ENCODE assay signal across 19 cellular contexts in genomic region chr2:29193111-29193510, GRCh38.
DNase-seq lines count a peak whose midpoint lies in the region; ATAC-seq, FAIRE-seq and TF ChIP-seq lines count a peak whose summit lies in the region.
"Had no signal": no experiment of that assay in that cellular context is flagged by ENCODE, and none has a peak within 500 bp of the region (broad histone marks: within the 10 kb centered on the region; RNA-seq: fewer than 3 reads in every experiment).

No MANE protein-coding gene starts in this region.

- peak overlapping the region; percentile 5 for H2BK5ac ChIP-seq in IMR-90 (ENCODE audit: low read depth, low read length, poor library complexity, severe bottlenecking)

- peak overlapping the region; percentile 12; the same call in 1 of the 2 replicates for H4K91ac ChIP-seq in IMR-90 (ENCODE audit: insufficient read depth, low read depth, low read length)

- H3K27me3 Mint-ChIP-seq in neural progenitor cell (ENCODE audit: insufficient read depth, low read depth) = peaks cover 3% of the 10 kb centered on the region
- no peaks in the 10 kb centered on the region for H3K27me3 Mint-ChIP-seq in activated T-helper 2 cell treated with anti-CD3 and anti-CD28 coated beads, Interferon-gamma antibody, Interleukin-2, Interleukin-4, amounts not matched to agents 10 μg/mL and 5 μg/mL and 100 μg/mL, durations not matched to agents 14 hours and 24 hours and 36 hours (ENCODE audit: low read depth)

- POLR2A ChIA-PET in IMR-90 (lab: Charles Lee; ENCODE audit: unreplicated experiment) = no interaction called here
- POLR2A ChIA-PET in SK-N-SH (lab: Yijun Ruan, JAX) = interaction anchor here (0.6 kb wide), 1 partner anchor 426 kb away, joined by 5 read pairs; no protein-coding TSS in a partner anchor

- no peak for FAIRE-seq in D721Med (lab: Jason Lieb, UNC)
- FAIRE-seq: GM12878, H54 had no signal

- H2AFZ ChIP-seq in GM23248 = no peak overlapping the region
- no peak overlapping the region for H2AFZ ChIP-seq in IMR-90 (replicated peaks; ENCODE audit: low read length, poor library complexity)
- H2AFZ ChIP-seq in neural progenitor cell (replicated peaks) = peak overlapping the region; percentile 26
- H2AFZ ChIP-seq in SK-N-SH (ENCODE audit: low read depth) = no peak overlapping the region

- H2BK15ac ChIP-seq in IMR-90 (ENCODE audit: low read depth, low read length) = no peak overlapping the region

- TF ChIP-seq EP300 in SK-N-SH (IDR thresholded peaks at IDR 0.05; ENCODE audit: borderline replicate concordance in 1 of 2, low read depth in 1 of 2, low read length in 1 of 2) = no peak

- H3K27ac ChIP-seq in GM23248 (peak overlapping the region; percentile 23; the same call in 1 of the 2 replicates), IMR-90 (ENCODE audit: insufficient read depth, low read length) (no peak overlapping the region), neural progenitor cell (no peak overlapping the region), SK-N-SH (ENCODE audit: low read depth in 2 of 2, low read length in 1 of 2) (no peak overlapping the region)
- H3K27ac ChIP-seq: BLaER1 treated with 17β-estradiol and CSF1 and Interleukin-3, amounts not matched to agents 10 nM and 100 nM; HL-60 had no signal

- TF ChIP-seq CTCF in IMR-90 (conservative IDR thresholded peaks at IDR 0.05; ENCODE audit: low read depth, low read length) (no peak), neural progenitor cell (IDR thresholded peaks at IDR 0.05) (no peak), D721Med (IDR thresholded peaks at IDR 0.05; ENCODE audit: insufficient read depth, missing control alignments) (no peak), SK-N-SH (IDR thresholded peaks at IDR 0.05) (no peak)

- H4K8ac ChIP-seq in IMR-90 (ENCODE audit: low read depth in 2 of 2, low read length in 2 of 2) = no peak overlapping the region

- in situ Hi-C loops in GM23248 (cut with MboI) = no loop called here
- in situ Hi-C loops in IMR-90 (cut with MboI; ENCODE audit: low sequenced_read_pairs) = loop anchor here (5.0 kb wide), 1 partner anchor 236 kb away; no protein-coding TSS in a partner anchor

- dilution Hi-C loops in IMR-90 (cut with HindIII; ENCODE audit: low sequenced_read_pairs, unreplicated experiment) = no loop called here

- H3K4me1 ChIP-seq in GM23248 (ENCODE audit: insufficient read depth) = peaks cover 24% of the 10 kb centered on the region
- no peaks in the 10 kb centered on the region for H3K4me1 ChIP-seq in IMR-90 (ENCODE audit: control insufficient read depth, insufficient read depth, low read length)
- no peaks in the 10 kb centered on the region for H3K4me1 ChIP-seq in neural progenitor cell
- peaks cover 0 to 13% of the 10 kb centered on the region in 2 experiments; a peak in 2 of 4 replicates for H3K4me1 ChIP-seq in SK-N-SH (ENCODE audit: control insufficient read depth in 1 of 2, insufficient read depth in 2 of 2, low read depth in 1 of 2, low read length in 1 of 2)

- no peak overlapping the region for H3K56ac ChIP-seq in IMR-90 (ENCODE audit: extremely low read depth, insufficient read depth, low read length)

- H3K18ac ChIP-seq in IMR-90 (ENCODE audit: low read depth, low read length) = 0 out of 2 replicates have a peak overlapping the region, but pooled peaks have one; percentile 13

- no peaks in the 10 kb centered on the region for H3K36me3 ChIP-seq in GM23248 (ENCODE audit: low read depth)
- H3K36me3 ChIP-seq in IMR-90 (ENCODE audit: control insufficient read depth, insufficient read depth, low read length) = no peaks in the 10 kb centered on the region; the same call in 1 of the 2 replicates
- no peaks in the 10 kb centered on the region for H3K36me3 ChIP-seq in neural progenitor cell
- peaks cover 0 to 38% of the 10 kb centered on the region in 2 experiments for H3K36me3 ChIP-seq in SK-N-SH (replicated peaks in 1 of 2; ENCODE audit: control insufficient read depth in 1 of 2, insufficient read depth in 2 of 2, low read length in 1 of 2)
- H3K36me3 ChIP-seq: BLaER1 treated with 17β-estradiol and CSF1 and Interleukin-3, amounts not matched to agents 10 nM and 100 nM had no signal

- BruUV-seq in IMR-90 (replicated peaks; lab: Mats Ljungman, UMichigan) = no TSS peak

- CTCF ChIA-PET in IMR-90 (lab: Yijun Ruan, JAX) = no interaction called here
- CTCF ChIA-PET in SK-N-SH (lab: Yijun Ruan, JAX) = interaction anchor here (1.7 to 4.3 kb wide), 2 partner anchors 9 to 234 kb away, joined by 5 to 21 read pairs; no protein-coding TSS in a partner anchor

- H3K27me3 ChIP-seq in GM23248 (replicated peaks; ENCODE audit: insufficient read depth) (no peaks in the 10 kb centered on the region), IMR-90 (ENCODE audit: control insufficient read depth, insufficient read depth, low read length) (no peaks in the 10 kb centered on the region), neural progenitor cell (no peaks in the 10 kb centered on the region), SK-N-SH (ENCODE audit: insufficient read depth) (no peaks in the 10 kb centered on the region)
- H3K27me3 ChIP-seq: BLaER1 treated with 17β-estradiol and CSF1 and Interleukin-3, amounts not matched to agents 10 nM and 100 nM had no signal

- H3F3A ChIP-seq in GM23248 (ENCODE audit: insufficient read depth) (peaks cover 20% of the 10 kb centered on the region; the same call in 1 of the 2 replicates), neural progenitor cell (ENCODE audit: low read depth) (no peaks in the 10 kb centered on the region), SK-N-SH (replicated peaks; ENCODE audit: insufficient read depth) (no peaks in the 10 kb centered on the region)

- H3K9me3 ChIP-seq in GM23248 (ENCODE audit: low read depth) = no peaks in the 10 kb centered on the region
- H3K9me3 ChIP-seq in IMR-90 (ENCODE audit: control insufficient read depth, insufficient read depth, low read length) = no peaks in the 10 kb centered on the region
- H3K9me3 ChIP-seq in neural progenitor cell (ENCODE audit: low read depth) = no peaks in the 10 kb centered on the region
- H3K9me3 ChIP-seq in SK-N-SH = no peaks in the 10 kb centered on the region

- H3K4me3 Mint-ChIP-seq in neural progenitor cell = no peak overlapping the region
- no peak overlapping the region for H3K4me3 Mint-ChIP-seq in activated T-helper 2 cell treated with anti-CD3 and anti-CD28 coated beads, Interferon-gamma antibody, Interleukin-2, Interleukin-4, amounts not matched to agents 10 μg/mL and 5 μg/mL and 100 μg/mL, durations not matched to agents 14 hours and 24 hours and 36 hours (ENCODE audit: low read depth)
- H3K4me3 Mint-ChIP-seq: B cell; CD8-positive, alpha-beta T cell; IgD-negative memory B cell had no signal

- H3K79me2 ChIP-seq in GM23248 (ENCODE audit: insufficient read depth) (no peaks in the 10 kb centered on the region), neural progenitor cell (ENCODE audit: low read depth) (no peaks in the 10 kb centered on the region), SK-N-SH (ENCODE audit: insufficient read depth) (no peaks in the 10 kb centered on the region)

- ATAC-seq in IMR-90 (ENCODE audit: low read depth) = no peak
- ATAC-seq: CD8-positive, alpha-beta T cell; GM12878 had no signal

- no peak overlapping the region for H3K27ac Mint-ChIP-seq in neural progenitor cell
- H3K27ac Mint-ChIP-seq in activated T-helper 2 cell treated with anti-CD3 and anti-CD28 coated beads, Interferon-gamma antibody, Interleukin-2, Interleukin-4, amounts not matched to agents 10 μg/mL and 5 μg/mL and 100 μg/mL, durations not matched to agents 14 hours and 24 hours and 36 hours = no peak overlapping the region
- H3K27ac Mint-ChIP-seq: B cell, IgD-negative memory B cell had no signal

- no peak overlapping the region; the same call in 1 of the 2 replicates for H3K4ac ChIP-seq in IMR-90 (ENCODE audit: low read depth, low read length)

- WGBS in GM23248 (ENCODE audit: low coverage in 1 of 2, low lambda C conversion rate in 2 of 2, missing lambda C conversion rate in 2 of 2), 2 experiments = 92 to 93% methylated on average over 12 of the region's 12 CpGs
- WGBS in IMR-90 (ENCODE audit: extremely low coverage in 2 of 2, insufficient read length in 1 of 2), 2 experiments = 95% methylated on average over 4 of the region's 12 CpGs; no CpG with 5 or more reads in 1 of the 2 experiments
- WGBS in SK-N-SH (ENCODE audit: low lambda C conversion rate) = 94% methylated on average over 12 of the region's 12 CpGs

- peak overlapping the region; percentile 3 for H3K4me2 ChIP-seq in GM23248 (ENCODE audit: unreplicated experiment)
- no peak overlapping the region for H3K4me2 ChIP-seq in IMR-90 (ENCODE audit: low read depth, low read length)
- H3K4me2 ChIP-seq in neural progenitor cell = no peak overlapping the region
- no peak overlapping the region for H3K4me2 ChIP-seq in SK-N-SH
- H3K4me2 ChIP-seq: BLaER1 treated with 17β-estradiol and CSF1 and Interleukin-3, amounts not matched to agents 10 nM and 100 nM had no signal

- no peak overlapping the region for H3K9ac ChIP-seq in GM23248
- H3K9ac ChIP-seq in IMR-90 (ENCODE audit: low read depth, low read length) = no peak overlapping the region
- no peak overlapping the region for H3K9ac ChIP-seq in neural progenitor cell
- no peak overlapping the region for H3K9ac ChIP-seq in SK-N-SH
- H3K9ac ChIP-seq: BLaER1 treated with 17β-estradiol and CSF1 and Interleukin-3, amounts not matched to agents 10 nM and 100 nM had no signal

- TF ChIP-seq POLR2A in IMR-90 (IDR thresholded peaks at IDR 0.05; ENCODE audit: low read depth, low read length) = no peak

- no peaks in the 10 kb centered on the region for H3K79me1 ChIP-seq in IMR-90 (ENCODE audit: low read depth in 1 of 2, low read length in 2 of 2)

- no peak overlapping the region for H2AK5ac ChIP-seq in IMR-90 (ENCODE audit: low read depth, low read length)

- H3K4me3 ChIP-seq in GM23248 = no peak overlapping the region
- no peak overlapping the region for H3K4me3 ChIP-seq in IMR-90 (ENCODE audit: insufficient read depth, low read depth, low read length)
- no peak overlapping the region for H3K4me3 ChIP-seq in neural progenitor cell
- no peak overlapping the region for H3K4me3 ChIP-seq in SK-N-SH (ENCODE audit: low read depth in 2 of 2, low read length in 1 of 2)
- H3K4me3 ChIP-seq: BLaER1 treated with 17β-estradiol and CSF1 and Interleukin-3, amounts not matched to agents 10 nM and 100 nM; GM12878 had no signal

- intact Hi-C loops in IMR-90 (cut with micrococcal nuclease) = no loop called here
- intact Hi-C loops in activated T-helper 2 cell treated with anti-CD3 and anti-CD28 coated beads, Interferon-gamma antibody, Interleukin-2, Interleukin-4, amounts not matched to agents 10 μg/mL and 5 μg/mL and 100 μg/mL, durations not matched to agents 14 hours and 24 hours and 36 hours (cut with micrococcal nuclease) = no loop called here

- no peak overlapping the region for H2BK20ac ChIP-seq in IMR-90 (ENCODE audit: low read depth, low read length)

- no peak overlapping the region for H2AK9ac ChIP-seq in IMR-90 (replicated peaks; ENCODE audit: low read depth, low read length, poor library complexity)

- H3K36me3 Mint-ChIP-seq in neural progenitor cell = peaks cover 2% of the 10 kb centered on the region
- H3K36me3 Mint-ChIP-seq in activated T-helper 2 cell treated with anti-CD3 and anti-CD28 coated beads, Interferon-gamma antibody, Interleukin-2, Interleukin-4, amounts not matched to agents 10 μg/mL and 5 μg/mL and 100 μg/mL, durations not matched to agents 14 hours and 24 hours and 36 hours (ENCODE audit: low read depth) = peaks cover 1% of the 10 kb centered on the region

- no peak for TF ChIP-seq RAD21 in IMR-90 (IDR thresholded peaks at IDR 0.05; ENCODE audit: low read length)
- TF ChIP-seq RAD21 in SK-N-SH (IDR thresholded peaks at IDR 0.05; ENCODE audit: low read length) = no peak

- H3K4me1 Mint-ChIP-seq in neural progenitor cell = no peaks in the 10 kb centered on the region
- no peaks in the 10 kb centered on the region for H3K4me1 Mint-ChIP-seq in activated T-helper 2 cell treated with anti-CD3 and anti-CD28 coated beads, Interferon-gamma antibody, Interleukin-2, Interleukin-4, amounts not matched to agents 10 μg/mL and 5 μg/mL and 100 μg/mL, durations not matched to agents 14 hours and 24 hours and 36 hours (ENCODE audit: low read depth)

- H3K9me1 ChIP-seq in IMR-90 (ENCODE audit: insufficient read depth, low read length) = no peaks in the 10 kb centered on the region

- no peak overlapping the region for H4K5ac ChIP-seq in IMR-90 (ENCODE audit: low read depth, low read length)

- H3K9me3 Mint-ChIP-seq in neural progenitor cell = no peaks in the 10 kb centered on the region
- H3K9me3 Mint-ChIP-seq in activated T-helper 2 cell treated with anti-CD3 and anti-CD28 coated beads, Interferon-gamma antibody, Interleukin-2, Interleukin-4, amounts not matched to agents 10 μg/mL and 5 μg/mL and 100 μg/mL, durations not matched to agents 14 hours and 24 hours and 36 hours = no peaks in the 10 kb centered on the region
- H3K9me3 Mint-ChIP-seq: CD8-positive, alpha-beta T cell; IgD-negative memory B cell had no signal

- no peak overlapping the region for H3K23ac ChIP-seq in IMR-90 (ENCODE audit: low read depth, low read length)

- DNase-seq in GM23248 = no peak
- DNase-seq in IMR-90 = no peak
- DNase-seq in neural progenitor cell (ENCODE audit: low spot score) = no peak
- DNase-seq in activated T-helper 2 cell treated with anti-CD3 and anti-CD28 coated beads, Interferon-gamma antibody, Interleukin-2, Interleukin-4, amounts not matched to agents 10 μg/mL and 5 μg/mL and 100 μg/mL, durations not matched to agents 14 hours and 24 hours and 36 hours (ENCODE audit: low spot score) = no peak
- DNase-seq in D721Med (ENCODE audit: insufficient read length, low spot score) = no peak
- no peak for DNase-seq in central memory CD4-positive, alpha-beta T cell
- no peak for DNase-seq in SK-N-SH
- DNase-seq: 8988T; Calu3; CD8-positive, alpha-beta T cell; DMS 273 treated with DMSO at 0.1 percent for 48 hours; DMS53; DND-41 had no signal

- H4K20me1 ChIP-seq in GM23248 (ENCODE audit: insufficient read depth) (no peaks in the 10 kb centered on the region), IMR-90 (ENCODE audit: insufficient read depth, low read length) (no peaks in the 10 kb centered on the region), neural progenitor cell (ENCODE audit: low read depth) (no peaks in the 10 kb centered on the region), SK-N-SH (ENCODE audit: insufficient read depth) (no peaks in the 10 kb centered on the region)
- H4K20me1 ChIP-seq: BLaER1 treated with 17β-estradiol and CSF1 and Interleukin-3, amounts not matched to agents 10 nM and 100 nM had no signal

- H3K14ac ChIP-seq in IMR-90 (replicated peaks; ENCODE audit: low read depth, low read length) = no peak overlapping the region

- no peak overlapping the region; the same call in 1 of the 2 replicates for H2BK120ac ChIP-seq in IMR-90 (ENCODE audit: low read depth, low read length)

- H3K9me2 ChIP-seq in GM23248 (ENCODE audit: insufficient read depth) = no peaks in the 10 kb centered on the region
- no peaks in the 10 kb centered on the region for H3K9me2 ChIP-seq in SK-N-SH
